In the genomic region with DNA sequence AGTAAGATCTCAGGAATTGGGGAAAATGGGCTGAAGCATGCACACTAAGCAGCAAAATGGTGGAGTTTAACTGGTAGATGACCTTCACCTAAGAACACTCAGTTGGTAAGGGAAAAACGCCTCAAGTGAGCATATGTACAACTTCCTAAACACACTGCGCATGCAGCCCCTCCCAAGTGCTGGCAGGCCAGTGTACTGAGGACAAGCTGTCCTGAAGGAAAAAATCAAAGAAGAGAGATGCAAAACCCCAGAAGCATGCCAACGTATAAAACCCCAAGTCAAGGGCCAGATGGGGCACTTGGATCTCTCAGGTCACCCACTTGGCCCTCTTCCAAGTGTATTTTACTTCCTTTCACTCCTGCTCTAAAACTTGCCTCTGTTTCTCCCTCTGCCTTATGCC, we compare ENCODE assay signal across 26 cellular contexts. TPM values are rescaled to one million over a fixed set of nuclear protein-coding genes. Genes with fewer than 3 reads are reported as not detected.
DNase-seq lines count a peak whose midpoint lies in the region; ATAC-seq and TF ChIP-seq lines count a peak whose summit lies in the region.
"Had no signal": no experiment of that assay in that cellular context is flagged by ENCODE, and none has a peak within 500 bp of the region (broad histone marks: within the 10 kb centered on the region; RNA-seq: fewer than 3 reads in every experiment).

No MANE protein-coding gene starts in this region.

- H3K4me1 Mint-ChIP-seq in natural killer cell treated with Interleukin-12 subunit alpha and Interleukin-12 subunit beta and Interleukin-15 and Interleukin-18, amount 100 ng/mL, for 72 hours (ENCODE audit: low read depth in 2 of 2), result peaks cover 7 to 9% of the 10 kb centered on the region in 2 donors
- H3K4me1 Mint-ChIP-seq in activated T-cell treated with anti-CD3 and anti-CD28 coated beads, Interleukin-2, amount 50 U/mL, for 72 hours (ENCODE audit: low read depth), result peaks cover 21% of the 10 kb centered on the region

- H3K27ac ChIP-seq in Peyer's patch, result peak overlapping the region; percentile 22 to 50 (median 36)
- peak overlapping the region in 6 of 8 donors; percentile 26 to 70 (median 63) for H3K27ac ChIP-seq in spleen

- peaks cover 14 to 15% of the 10 kb centered on the region in 2 donors for H3K27me3 Mint-ChIP-seq in natural killer cell treated with Interleukin-12 subunit alpha and Interleukin-12 subunit beta and Interleukin-15 and Interleukin-18, amount 100 ng/mL, for 72 hours
- H3K27me3 Mint-ChIP-seq in activated T-cell treated with anti-CD3 and anti-CD28 coated beads, Interleukin-2, amount 50 U/mL, for 72 hours (ENCODE audit: low read depth), result peaks cover 8% of the 10 kb centered on the region
- H3K27me3 Mint-ChIP-seq: progenitor cell of endocrine pancreas had no signal

- ATAC-seq in natural killer cell treated with Interleukin-12 subunit alpha and Interleukin-12 subunit beta and Interleukin-15 and Interleukin-18, amount 100 ng/mL, for 72 hours, result no peak
- ATAC-seq in activated T-cell treated with anti-CD3 and anti-CD28 coated beads, Interleukin-2, amount 50 U/mL, for 72 hours (replicated peaks in 1 of 2), result no peak
- ATAC-seq in GM19328 (IDR thresholded peaks at IDR 0.05; ENCODE audit: unreplicated experiment), result no peak
- ATAC-seq: activated naive CD4-positive, alpha-beta T cell treated with anti-CD3 and anti-CD28 coated beads, Interleukin-2, amount 50 U/mL, for 72 hours; stimulated activated naive CD8-positive, alpha-beta T cell treated with anti-CD3 and anti-CD28 coated beads, Interleukin-15, Interleukin-2, amounts not matched to agents 100 U/mL and 50 U/mL, for 24 hours had no signal

- H3K4me3 ChIP-seq in Peyer's patch, result no peak overlapping the region
- no peak overlapping the region for H3K4me3 ChIP-seq in spleen
- H3K4me3 ChIP-seq: thyroid gland had no signal

- H3K36me3 ChIP-seq in Peyer's patch (no peaks in the 10 kb centered on the region), spleen (no peaks in the 10 kb centered on the region)
- H3K36me3 ChIP-seq: thyroid gland had no signal

- no peaks in the 10 kb centered on the region for H3K9me3 Mint-ChIP-seq in natural killer cell treated with Interleukin-12 subunit alpha and Interleukin-12 subunit beta and Interleukin-15 and Interleukin-18, amount 100 ng/mL, for 72 hours
- no peaks in the 10 kb centered on the region for H3K9me3 Mint-ChIP-seq in activated T-cell treated with anti-CD3 and anti-CD28 coated beads, Interleukin-2, amount 50 U/mL, for 72 hours
- H3K9me3 Mint-ChIP-seq: activated CD4-positive, alpha-beta memory T cell treated with anti-CD3 and anti-CD28 coated beads for 36 hours; activated naive CD4-positive, alpha-beta T cell treated with anti-CD3 and anti-CD28 coated beads, Interleukin-2, amount 50 U/mL, for 72 hours had no signal

- H3K4me3 Mint-ChIP-seq in natural killer cell treated with Interleukin-12 subunit alpha and Interleukin-12 subunit beta and Interleukin-15 and Interleukin-18, amount 100 ng/mL, for 72 hours, result no peak overlapping the region
- no peak overlapping the region for H3K4me3 Mint-ChIP-seq in activated T-cell treated with anti-CD3 and anti-CD28 coated beads, Interleukin-2, amount 50 U/mL, for 72 hours
- H3K4me3 Mint-ChIP-seq: activated CD4-positive, alpha-beta memory T cell treated with anti-CD3 and anti-CD28 coated beads for 36 hours; T-helper 1 cell treated with Interleukin-12 subunit alpha and Interleukin-12 subunit beta and Interleukin-4 antibody, amounts not matched to agents 30 μg/mL and 1 μg/mL, for 36 hours had no signal

- DNase-seq in DMS 273 (lab: John Stamatoyannopoulos, UW; ENCODE audit: unreplicated experiment) (peak; percentile 52), Peyer's patch (no peak), iris pigment epithelial cell (ENCODE audit: low read depth) (peak; percentile 14), spleen (no peak)
- no peak for DNase-seq in natural killer cell treated with Interleukin-12 subunit alpha and Interleukin-12 subunit beta and Interleukin-15 and Interleukin-18, amount 100 ng/mL, for 72 hours (ENCODE audit: low spot score)
- no peak for DNase-seq in activated T-cell treated with anti-CD3 and anti-CD28 coated beads, Interleukin-2, amount 50 U/mL, for 72 hours
- DNase-seq: activated CD4-positive, alpha-beta memory T cell treated with anti-CD3 and anti-CD28 coated beads for 36 hours; anterior cingulate cortex; central memory CD4-positive, alpha-beta T cell; GDM1; glutamatergic neuron; H7; KG1; kidney; MM.1S; NCI-H1436; NCI-H2081 treated with DMSO at 0.1 percent for 48 hours; NCI-H345; stimulated activated naive CD8-positive, alpha-beta T cell treated with anti-CD3 and anti-CD28 coated beads, Interleukin-15, Interleukin-2, amounts not matched to agents 100 U/mL and 50 U/mL, for 24 hours; thyroid gland had no signal

- H3K9me3 ChIP-seq in Peyer's patch, result no peaks in the 10 kb centered on the region
- H3K9me3 ChIP-seq in spleen, result no peaks in the 10 kb centered on the region
- H3K9me3 ChIP-seq: thyroid gland had no signal

- TF ChIP-seq POLR2A in Peyer's patch (IDR thresholded peaks at IDR 0.05) (no peak), spleen (IDR thresholded peaks at IDR 0.05) (no peak)

- H3K36me3 Mint-ChIP-seq in natural killer cell treated with Interleukin-12 subunit alpha and Interleukin-12 subunit beta and Interleukin-15 and Interleukin-18, amount 100 ng/mL, for 72 hours, result no peaks in the 10 kb centered on the region
- H3K36me3 Mint-ChIP-seq in activated T-cell treated with anti-CD3 and anti-CD28 coated beads, Interleukin-2, amount 50 U/mL, for 72 hours (ENCODE audit: insufficient read depth in 2 of 2), result no peaks in the 10 kb centered on the region
- H3K36me3 Mint-ChIP-seq: activated CD4-positive, alpha-beta memory T cell treated with anti-CD3 and anti-CD28 coated beads for 36 hours; activated naive CD4-positive, alpha-beta T cell treated with anti-CD3 and anti-CD28 coated beads, Interleukin-2, amount 50 U/mL, for 72 hours had no signal

- TF ChIP-seq CTCF in Peyer's patch (IDR thresholded peaks at IDR 0.05) (no peak), spleen (IDR thresholded peaks at IDR 0.05 in 8 of 11, conservative IDR thresholded peaks at IDR 0.05 in 3 of 11) (no peak)

- H3K27ac Mint-ChIP-seq in natural killer cell treated with Interleukin-12 subunit alpha and Interleukin-12 subunit beta and Interleukin-15 and Interleukin-18, amount 100 ng/mL, for 72 hours, result no peak overlapping the region
- H3K27ac Mint-ChIP-seq in activated T-cell treated with anti-CD3 and anti-CD28 coated beads, Interleukin-2, amount 50 U/mL, for 72 hours, result no peak overlapping the region
- H3K27ac Mint-ChIP-seq: activated CD4-positive, alpha-beta memory T cell treated with anti-CD3 and anti-CD28 coated beads for 36 hours; activated naive CD4-positive, alpha-beta T cell treated with anti-CD3 and anti-CD28 coated beads, Interleukin-2, amount 50 U/mL, for 72 hours; progenitor cell of endocrine pancreas; T-helper 1 cell treated with Interleukin-12 subunit alpha and Interleukin-12 subunit beta and Interleukin-4 antibody, amounts not matched to agents 30 μg/mL and 1 μg/mL, for 36 hours had no signal

- H3K4me1 ChIP-seq in Peyer's patch (no peaks in the 10 kb centered on the region), spleen (no peaks in the 10 kb centered on the region)

- intact Hi-C loops in spleen (cut with DNase I; ENCODE audit: low total_unique reads), result no loop called here

- H3K27me3 ChIP-seq in Peyer's patch (no peaks in the 10 kb centered on the region), spleen (replicated peaks in 1 of 7) (no peaks in the 10 kb centered on the region)
- H3K27me3 ChIP-seq: thyroid gland had no signal

- WGBS in spleen, 5 donors, result 58 to 75% (median 64%) methylated on average over 3 of the region's 3 CpGs

RNA-seq across cellular contexts. Expression of gene FYCO1, which starts 10.6 kb away (rescaled TPM):
- total RNA-seq in Peyer's patch, result 10 to 100 TPM; 35.8 to 51.2 (median 43.8) TPM
- total RNA-seq in spleen, result 10 to 100 TPM; 22.9 to 40.1 (median 34.3) TPM
- 1 to 10 TPM; 5.2 to 7.9 (median 5.7) TPM for polyA plus RNA-seq in spleen
- total RNA-seq in natural killer cell treated with Interleukin-12 subunit alpha and Interleukin-12 subunit beta and Interleukin-15 and Interleukin-18, amount 100 ng/mL, for 72 hours, result 10 to 100 TPM; 14.6 to 30.3 TPM
- 10 to 100 TPM; 17.6 to 25.1 TPM for total RNA-seq in activated T-cell treated with anti-CD3 and anti-CD28 coated beads, Interleukin-2, amount 50 U/mL, for 72 hours

RNA-seq across cellular contexts. Expression of gene XCR1, which starts 21.0 kb away (rescaled TPM):
- total RNA-seq in Peyer's patch, result not detected
- 1 to 10 TPM in 6 of 7 donors, under 1 TPM in 1; 0.42 to 7.3 (median 4.7) TPM for total RNA-seq in spleen
- polyA plus RNA-seq in spleen, result under 1 TPM; 0.06 to 0.26 (median 0.17) TPM
- total RNA-seq in natural killer cell treated with Interleukin-12 subunit alpha and Interleukin-12 subunit beta and Interleukin-15 and Interleukin-18, amount 100 ng/mL, for 72 hours, result not detected
- not detected for total RNA-seq in activated T-cell treated with anti-CD3 and anti-CD28 coated beads, Interleukin-2, amount 50 U/mL, for 72 hours
- total RNA-seq: activated naive CD4-positive, alpha-beta T cell treated with anti-CD3 and anti-CD28 coated beads, Interleukin-2, amount 50 U/mL, for 72 hours; dermis microvascular lymphatic vessel endothelial cell; H7; progenitor cell of endocrine pancreas; thyroid gland had no signal
- polyA plus RNA-seq: BJ had no signal

Comparison
In these comparisons a context has a peak if more than half of its experiments do, and no peak if none do; other contexts are left out.
1. DNase-seq: peak in DMS 273 (single experiment) and iris pigment epithelial cell (single experiment); none in Peyer's patch (0 of 3), spleen (single experiment), natural killer cell treated with Interleukin-12 subunit alpha and Interleukin-12 subunit beta and Interleukin-15 and Interleukin-18, amount 100 ng/mL, for 72 hours (single experiment) and activated T-cell treated with anti-CD3 and anti-CD28 coated beads, Interleukin-2, amount 50 U/mL, for 72 hours (0 of 2).